8 cellular contexts compared by ENCODE assay signal in the genomic region with DNA sequence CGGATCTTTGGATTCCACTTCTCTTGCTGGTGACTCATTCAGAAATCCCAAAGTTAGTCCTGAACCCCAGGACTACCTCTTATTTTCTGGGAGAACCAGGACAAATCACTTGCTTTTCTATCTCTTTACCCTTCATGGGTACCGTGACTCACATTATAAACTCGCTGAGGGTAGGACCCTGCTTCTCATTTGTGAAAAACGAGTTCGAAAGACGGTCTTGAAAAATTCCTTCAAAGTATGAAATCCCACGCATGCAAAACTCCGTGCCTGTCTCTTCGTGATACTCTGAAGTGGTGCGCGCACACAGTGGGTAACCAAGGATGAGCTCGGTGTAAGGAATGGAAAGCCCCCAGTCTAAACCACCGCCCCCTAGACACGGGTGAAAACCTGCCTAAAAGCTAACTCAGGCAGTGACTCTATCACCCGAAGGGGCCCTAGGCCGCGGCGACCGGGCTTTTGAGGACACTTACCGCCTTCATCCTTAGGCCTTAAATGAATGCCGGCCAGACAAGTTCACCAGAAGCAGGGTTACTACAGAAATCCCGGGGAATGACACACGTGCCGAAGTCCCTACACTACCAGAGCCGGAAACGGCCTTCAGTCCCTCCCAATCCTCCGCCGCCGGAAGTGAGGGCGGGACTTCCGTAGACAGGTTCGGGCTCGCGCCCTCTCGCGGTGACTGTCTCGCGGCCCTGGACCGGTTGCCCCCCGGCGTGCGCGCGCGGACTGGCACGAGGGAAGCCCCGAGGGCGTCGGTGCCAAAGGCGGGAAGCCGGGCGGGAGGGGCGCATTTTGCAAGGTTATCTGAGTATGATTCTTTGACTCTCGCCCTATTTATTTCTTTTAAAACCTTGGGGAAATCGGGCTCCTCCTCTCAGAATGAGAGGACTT. TPM values are rescaled to one million over a fixed set of nuclear protein-coding genes. Genes with fewer than 3 reads are reported as not detected.
DNase-seq lines count a peak whose midpoint lies in the region; ATAC-seq, FAIRE-seq and TF ChIP-seq lines count a peak whose summit lies in the region.

A gene with protein sequence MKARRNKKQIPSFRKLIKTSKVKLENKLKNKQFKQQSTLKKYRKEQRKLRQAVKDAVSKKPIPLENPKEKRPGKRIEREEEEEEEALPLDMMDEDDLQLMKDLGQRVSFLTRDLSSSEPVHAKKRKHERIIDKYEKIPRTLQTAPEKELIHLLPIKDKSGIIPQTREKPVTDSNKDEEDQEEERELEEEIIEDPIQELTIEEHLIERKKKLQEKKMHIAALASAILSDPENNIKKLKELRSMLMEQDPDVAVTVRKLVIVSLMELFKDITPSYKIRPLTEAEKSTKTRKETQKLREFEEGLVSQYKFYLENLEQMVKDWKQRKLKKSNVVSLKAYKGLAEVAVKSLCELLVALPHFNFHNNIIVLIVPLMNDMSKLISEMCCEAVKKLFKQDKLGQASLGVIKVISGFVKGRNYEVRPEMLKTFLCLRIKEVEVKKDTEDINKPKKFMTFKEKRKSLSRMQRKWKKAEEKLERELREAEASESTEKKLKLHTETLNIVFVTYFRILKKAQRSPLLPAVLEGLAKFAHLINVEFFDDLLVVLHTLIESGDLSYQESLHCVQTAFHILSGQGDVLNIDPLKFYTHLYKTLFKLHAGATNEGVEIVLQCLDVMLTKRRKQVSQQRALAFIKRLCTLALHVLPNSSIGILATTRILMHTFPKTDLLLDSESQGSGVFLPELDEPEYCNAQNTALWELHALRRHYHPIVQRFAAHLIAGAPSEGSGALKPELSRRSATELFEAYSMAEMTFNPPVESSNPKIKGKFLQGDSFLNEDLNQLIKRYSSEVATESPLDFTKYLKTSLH (minus strand): TSS at position 580 of the 891 bp plus-strand sequence. CDS start 101 bp downstream, at position 479.

- peak within 1 kb of the TSS; percentile 10; the same call in 1 of the 2 replicates for H3K27ac ChIP-seq in SU-DHL-6 (ENCODE audit: low read depth, low read length)
- H3K27ac ChIP-seq in pancreas = peak within 1 kb of the TSS; percentile 25 to 66 (median 43)
- H3K27ac ChIP-seq in tibial artery = peak within 1 kb of the TSS; percentile 55 to 75

- H3K36me3 ChIP-seq in SU-DHL-6 (ENCODE audit: low read length) (peaks cover 3% of the 10 kb centered on the region), pancreas (no peaks in the 10 kb centered on the region), tibial artery (peaks cover 1 to 9% (median 8%) of the 10 kb centered on the region in 3 donors)

- H2AFZ ChIP-seq in SU-DHL-6 (ENCODE audit: low read depth, low read length, severe bottlenecking) = peak within 1 kb of the TSS; percentile 82

- peak; percentile 79 for TF ChIP-seq CTCF in GM12872 (IDR thresholded peaks at IDR 0.05; ENCODE audit: insufficient read depth, low read depth, low read length)
- TF ChIP-seq CTCF in SU-DHL-6 (IDR thresholded peaks at IDR 0.05; ENCODE audit: insufficient read depth, low read length, poor library complexity, severe bottlenecking) = peak; percentile 71
- TF ChIP-seq CTCF in pancreas (IDR thresholded peaks at IDR 0.05) = peak; percentile 80 to 94 (median 92)
- TF ChIP-seq CTCF in tibial artery (IDR thresholded peaks at IDR 0.05) = peak; percentile 71 to 83

- peak within 1 kb of the TSS; percentile 75 for H3K9ac ChIP-seq in SU-DHL-6 (ENCODE audit: low read length)

- H3K9me3 ChIP-seq in SU-DHL-6 (ENCODE audit: insufficient read depth, low read length) = no peaks in the 10 kb centered on the region
- H3K9me3 ChIP-seq in pancreas = no peaks in the 10 kb centered on the region
- H3K9me3 ChIP-seq in tibial artery = no peaks in the 10 kb centered on the region

- no peaks in the 10 kb centered on the region for H4K20me1 ChIP-seq in SU-DHL-6 (ENCODE audit: low read depth, low read length)

- intact Hi-C loops in Right ventricle myocardium superior (cut with DNase I) = loop anchor here (5.0 kb wide), 2 partner anchors 40 to 80 kb away; a partner anchor contains a TSS
- intact Hi-C loops in pancreas (cut with DNase I) = loop anchor here in 1 of 3 donors (10.0 kb wide), 1 partner anchor 72 kb away; no protein-coding TSS in a partner anchor
- intact Hi-C loops in tibial artery (cut with DNase I; ENCODE audit: low total_unique reads) = loop anchor here (5.0 kb wide), 1 partner anchor 40 kb away; a partner anchor contains a TSS

- H3K4me1 ChIP-seq in pancreas = peaks cover 4 to 14% (median 8%) of the 10 kb centered on the region in 3 donors
- peaks cover 0 to 17% (median 12%) of the 10 kb centered on the region in 4 donors for H3K4me1 ChIP-seq in tibial artery

- WGBS in pancreas, 2 donors = 0% methylated on average over 55 of the region's 55 CpGs

- no peaks in the 10 kb centered on the region for H3F3A ChIP-seq in SU-DHL-6 (ENCODE audit: insufficient read depth)

- H3K79me2 ChIP-seq in SU-DHL-6 (ENCODE audit: insufficient read depth, low read length) = peaks cover 24% of the 10 kb centered on the region

- no peaks in the 10 kb centered on the region for H3K9me2 ChIP-seq in SU-DHL-6 (replicated peaks; ENCODE audit: insufficient read depth, low read length)

- peak within 1 kb of the TSS; percentile 89 for H3K4me2 ChIP-seq in SU-DHL-6 (ENCODE audit: low read depth, low read length, poor library complexity, severe bottlenecking)

- ATAC-seq in HG02642 (IDR thresholded peaks at IDR 0.05; ENCODE audit: poor library complexity, unreplicated experiment) (peak; percentile 100), Right ventricle myocardium superior (ENCODE audit: poor library complexity) (peak; percentile 100), pancreas (peak; percentile 100)

- H3K27me3 ChIP-seq in SU-DHL-6 (ENCODE audit: low read length) (no peaks in the 10 kb centered on the region), pancreas (no peaks in the 10 kb centered on the region), tibial artery (no peaks in the 10 kb centered on the region)

- DNase-seq in NCI-H1105 (lab: John Stamatoyannopoulos, UW) (peak; percentile 77), Right ventricle myocardium superior (peak; percentile 98), pancreas (peak; percentile 92 to 98 (median 95)), tibial artery (peak; percentile 95 to 96)
- DNase-seq in activated naive CD8-positive, alpha-beta T cell treated with anti-CD3 and anti-CD28 coated beads, Interleukin-2, amount 50 U/mL, for 16 hours (ENCODE audit: low read depth, low spot score) = peak; percentile 93

- peak; percentile 88 for FAIRE-seq in pancreas (lab: Jason Lieb, UNC)

- H3K4me3 ChIP-seq in SU-DHL-6 (ENCODE audit: insufficient read depth, low read length, poor library complexity, severe bottlenecking) = peak within 1 kb of the TSS; percentile 77
- H3K4me3 ChIP-seq in pancreas = peak within 1 kb of the TSS; percentile 43 to 70 (median 64)
- peak within 1 kb of the TSS; percentile 64 to 71 for H3K4me3 ChIP-seq in tibial artery

RNA-seq across cellular contexts. Expression of the gene that starts here (rescaled TPM):
- 9.3 TPM for total RNA-seq in Right ventricle myocardium superior
- total RNA-seq in pancreas = 1 to 10 TPM; 3.3 to 9.4 (median 7.2) TPM
- polyA plus RNA-seq in pancreas = 1 to 10 TPM; 3.8 to 4.4 TPM

Comparison
In these comparisons a context has a peak if more than half of its experiments do, and no peak if none do; other contexts are left out.
1. Peak in every context shown above with its lines: DNase-seq, ATAC-seq, H3K4me3 ChIP-seq and H3K27ac ChIP-seq.
2. H3K27ac ChIP-seq: peak in every context shown above with its lines; median percentile 65 in tibial artery; 43 in pancreas; 10 in SU-DHL-6.